2 cellular contexts compared by ENCODE assay signal in the genomic region with DNA sequence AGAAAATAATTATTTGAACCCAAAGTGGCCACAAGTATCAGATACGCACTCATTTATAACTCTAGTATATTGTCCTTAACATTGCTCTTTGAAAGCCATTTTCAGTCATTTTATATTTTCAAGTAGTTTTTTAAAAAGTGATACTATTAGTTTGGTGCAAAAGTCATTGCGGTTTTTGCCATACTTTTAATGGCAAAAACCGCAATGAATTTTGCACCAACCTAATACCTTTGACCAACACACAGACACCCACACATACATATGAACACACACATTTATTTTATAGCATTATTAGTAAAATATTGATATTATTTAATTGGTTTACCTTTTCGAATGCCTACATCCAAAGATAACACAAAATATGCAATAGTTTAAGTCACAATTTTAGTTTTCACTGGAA.
TF ChIP-seq lines count a peak whose summit lies in the region.

No MANE protein-coding gene starts in this region.

TF ChIP-seq in HepG2, 621 proteins besides CTCF, POLR2A, EP300 and RAD21:
- TF ChIP-seq, protein P1, sequence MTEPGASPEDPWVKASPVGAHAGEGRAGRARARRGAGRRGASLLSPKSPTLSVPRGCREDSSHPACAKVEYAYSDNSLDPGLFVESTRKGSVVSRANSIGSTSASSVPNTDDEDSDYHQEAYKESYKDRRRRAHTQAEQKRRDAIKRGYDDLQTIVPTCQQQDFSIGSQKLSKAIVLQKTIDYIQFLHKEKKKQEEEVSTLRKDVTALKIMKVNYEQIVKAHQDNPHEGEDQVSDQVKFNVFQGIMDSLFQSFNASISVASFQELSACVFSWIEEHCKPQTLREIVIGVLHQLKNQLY (CRISPR knock-in tag; IDR thresholded peaks at IDR 0.05) = no peak
- TF ChIP-seq, protein P2, sequence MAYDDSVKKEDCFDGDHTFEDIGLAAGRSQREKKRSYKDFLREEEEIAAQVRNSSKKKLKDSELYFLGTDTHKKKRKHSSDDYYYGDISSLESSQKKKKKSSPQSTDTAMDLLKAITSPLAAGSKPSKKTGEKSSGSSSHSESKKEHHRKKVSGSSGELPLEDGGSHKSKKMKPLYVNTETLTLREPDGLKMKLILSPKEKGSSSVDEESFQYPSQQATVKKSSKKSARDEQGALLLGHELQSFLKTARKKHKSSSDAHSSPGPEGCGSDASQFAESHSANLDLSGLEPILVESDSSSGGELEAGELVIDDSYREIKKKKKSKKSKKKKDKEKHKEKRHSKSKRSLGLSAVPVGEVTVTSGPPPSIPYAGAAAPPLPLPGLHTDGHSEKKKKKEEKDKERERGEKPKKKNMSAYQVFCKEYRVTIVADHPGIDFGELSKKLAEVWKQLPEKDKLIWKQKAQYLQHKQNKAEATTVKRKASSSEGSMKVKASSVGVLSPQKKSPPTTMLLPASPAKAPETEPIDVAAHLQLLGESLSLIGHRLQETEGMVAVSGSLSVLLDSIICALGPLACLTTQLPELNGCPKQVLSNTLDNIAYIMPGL (CRISPR knock-in tag; IDR thresholded peaks at IDR 0.05; ENCODE audit: borderline replicate concordance in 1 of 2, low read depth in 1 of 2) = no peak
- TF ChIP-seq, protein P3, sequence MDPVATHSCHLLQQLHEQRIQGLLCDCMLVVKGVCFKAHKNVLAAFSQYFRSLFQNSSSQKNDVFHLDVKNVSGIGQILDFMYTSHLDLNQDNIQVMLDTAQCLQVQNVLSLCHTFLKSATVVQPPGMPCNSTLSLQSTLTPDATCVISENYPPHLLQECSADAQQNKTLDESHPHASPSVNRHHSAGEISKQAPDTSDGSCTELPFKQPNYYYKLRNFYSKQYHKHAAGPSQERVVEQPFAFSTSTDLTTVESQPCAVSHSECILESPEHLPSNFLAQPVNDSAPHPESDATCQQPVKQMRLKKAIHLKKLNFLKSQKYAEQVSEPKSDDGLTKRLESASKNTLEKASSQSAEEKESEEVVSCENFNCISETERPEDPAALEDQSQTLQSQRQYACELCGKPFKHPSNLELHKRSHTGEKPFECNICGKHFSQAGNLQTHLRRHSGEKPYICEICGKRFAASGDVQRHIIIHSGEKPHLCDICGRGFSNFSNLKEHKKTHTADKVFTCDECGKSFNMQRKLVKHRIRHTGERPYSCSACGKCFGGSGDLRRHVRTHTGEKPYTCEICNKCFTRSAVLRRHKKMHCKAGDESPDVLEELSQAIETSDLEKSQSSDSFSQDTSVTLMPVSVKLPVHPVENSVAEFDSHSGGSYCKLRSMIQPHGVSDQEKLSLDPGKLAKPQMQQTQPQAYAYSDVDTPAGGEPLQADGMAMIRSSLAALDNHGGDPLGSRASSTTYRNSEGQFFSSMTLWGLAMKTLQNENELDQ (CRISPR knock-in tag; IDR thresholded peaks at IDR 0.05; ENCODE audit: borderline replicate concordance) = no peak
- TF ChIP-seq, protein P4, sequence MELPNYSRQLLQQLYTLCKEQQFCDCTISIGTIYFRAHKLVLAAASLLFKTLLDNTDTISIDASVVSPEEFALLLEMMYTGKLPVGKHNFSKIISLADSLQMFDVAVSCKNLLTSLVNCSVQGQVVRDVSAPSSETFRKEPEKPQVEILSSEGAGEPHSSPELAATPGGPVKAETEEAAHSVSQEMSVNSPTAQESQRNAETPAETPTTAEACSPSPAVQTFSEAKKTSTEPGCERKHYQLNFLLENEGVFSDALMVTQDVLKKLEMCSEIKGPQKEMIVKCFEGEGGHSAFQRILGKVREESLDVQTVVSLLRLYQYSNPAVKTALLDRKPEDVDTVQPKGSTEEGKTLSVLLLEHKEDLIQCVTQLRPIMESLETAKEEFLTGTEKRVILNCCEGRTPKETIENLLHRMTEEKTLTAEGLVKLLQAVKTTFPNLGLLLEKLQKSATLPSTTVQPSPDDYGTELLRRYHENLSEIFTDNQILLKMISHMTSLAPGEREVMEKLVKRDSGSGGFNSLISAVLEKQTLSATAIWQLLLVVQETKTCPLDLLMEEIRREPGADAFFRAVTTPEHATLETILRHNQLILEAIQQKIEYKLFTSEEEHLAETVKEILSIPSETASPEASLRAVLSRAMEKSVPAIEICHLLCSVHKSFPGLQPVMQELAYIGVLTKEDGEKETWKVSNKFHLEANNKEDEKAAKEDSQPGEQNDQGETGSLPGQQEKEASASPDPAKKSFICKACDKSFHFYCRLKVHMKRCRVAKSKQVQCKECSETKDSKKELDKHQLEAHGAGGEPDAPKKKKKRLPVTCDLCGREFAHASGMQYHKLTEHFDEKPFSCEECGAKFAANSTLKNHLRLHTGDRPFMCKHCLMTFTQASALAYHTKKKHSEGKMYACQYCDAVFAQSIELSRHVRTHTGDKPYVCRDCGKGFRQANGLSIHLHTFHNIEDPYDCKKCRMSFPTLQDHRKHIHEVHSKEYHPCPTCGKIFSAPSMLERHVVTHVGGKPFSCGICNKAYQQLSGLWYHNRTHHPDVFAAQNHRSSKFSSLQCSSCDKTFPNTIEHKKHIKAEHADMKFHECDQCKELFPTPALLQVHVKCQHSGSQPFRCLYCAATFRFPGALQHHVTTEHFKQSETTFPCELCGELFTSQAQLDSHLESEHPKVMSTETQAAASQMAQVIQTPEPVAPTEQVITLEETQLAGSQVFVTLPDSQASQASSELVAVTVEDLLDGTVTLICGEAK (IDR thresholded peaks at IDR 0.05) = peak; percentile 92
- TF ChIP-seq, protein P4 (CRISPR knock-in tag; IDR thresholded peaks at IDR 0.05) = no peak

TF ChIP-seq in K562, 482 proteins besides CTCF, POLR2A, EP300 and RAD21:
- TF ChIP-seq, protein P4 (IDR thresholded peaks at IDR 0.05) = 0 out of 2 replicates have a peak, but pooled peaks have one; percentile 34
- TF ChIP-seq, protein P4 (CRISPR knock-in tag; IDR thresholded peaks at IDR 0.05) = no peak
- TF ChIP-seq MEF2A (IDR thresholded peaks at IDR 0.05; ENCODE audit: control insufficient read depth, low read depth, low read length) = no peak
- TF ChIP-seq, protein P5, sequence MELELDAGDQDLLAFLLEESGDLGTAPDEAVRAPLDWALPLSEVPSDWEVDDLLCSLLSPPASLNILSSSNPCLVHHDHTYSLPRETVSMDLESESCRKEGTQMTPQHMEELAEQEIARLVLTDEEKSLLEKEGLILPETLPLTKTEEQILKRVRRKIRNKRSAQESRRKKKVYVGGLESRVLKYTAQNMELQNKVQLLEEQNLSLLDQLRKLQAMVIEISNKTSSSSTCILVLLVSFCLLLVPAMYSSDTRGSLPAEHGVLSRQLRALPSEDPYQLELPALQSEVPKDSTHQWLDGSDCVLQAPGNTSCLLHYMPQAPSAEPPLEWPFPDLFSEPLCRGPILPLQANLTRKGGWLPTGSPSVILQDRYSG (tag; conservative IDR thresholded peaks at IDR 0.05; ENCODE audit: low read depth) = no peak
- TF ChIP-seq, protein P6, sequence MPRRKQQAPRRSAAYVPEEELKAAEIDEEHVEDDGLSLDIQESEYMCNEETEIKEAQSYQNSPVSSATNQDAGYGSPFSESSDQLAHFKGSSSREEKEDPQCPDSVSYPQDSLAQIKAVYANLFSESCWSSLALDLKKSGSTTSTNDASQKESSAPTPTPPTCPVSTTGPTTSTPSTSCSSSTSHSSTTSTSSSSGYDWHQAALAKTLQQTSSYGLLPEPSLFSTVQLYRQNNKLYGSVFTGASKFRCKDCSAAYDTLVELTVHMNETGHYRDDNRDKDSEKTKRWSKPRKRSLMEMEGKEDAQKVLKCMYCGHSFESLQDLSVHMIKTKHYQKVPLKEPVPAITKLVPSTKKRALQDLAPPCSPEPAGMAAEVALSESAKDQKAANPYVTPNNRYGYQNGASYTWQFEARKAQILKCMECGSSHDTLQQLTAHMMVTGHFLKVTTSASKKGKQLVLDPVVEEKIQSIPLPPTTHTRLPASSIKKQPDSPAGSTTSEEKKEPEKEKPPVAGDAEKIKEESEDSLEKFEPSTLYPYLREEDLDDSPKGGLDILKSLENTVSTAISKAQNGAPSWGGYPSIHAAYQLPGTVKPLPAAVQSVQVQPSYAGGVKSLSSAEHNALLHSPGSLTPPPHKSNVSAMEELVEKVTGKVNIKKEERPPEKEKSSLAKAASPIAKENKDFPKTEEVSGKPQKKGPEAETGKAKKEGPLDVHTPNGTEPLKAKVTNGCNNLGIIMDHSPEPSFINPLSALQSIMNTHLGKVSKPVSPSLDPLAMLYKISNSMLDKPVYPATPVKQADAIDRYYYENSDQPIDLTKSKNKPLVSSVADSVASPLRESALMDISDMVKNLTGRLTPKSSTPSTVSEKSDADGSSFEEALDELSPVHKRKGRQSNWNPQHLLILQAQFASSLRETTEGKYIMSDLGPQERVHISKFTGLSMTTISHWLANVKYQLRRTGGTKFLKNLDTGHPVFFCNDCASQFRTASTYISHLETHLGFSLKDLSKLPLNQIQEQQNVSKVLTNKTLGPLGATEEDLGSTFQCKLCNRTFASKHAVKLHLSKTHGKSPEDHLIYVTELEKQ (CRISPR knock-in tag; IDR thresholded peaks at IDR 0.05) = no peak
